In genomic region chr10:88465765-88466164, GRCh38 we compare ENCODE assay signal across 35 cellular contexts.
DNase-seq lines count a peak whose midpoint lies in the region; ATAC-seq and TF ChIP-seq lines count a peak whose summit lies in the region.
"Had no signal": no experiment of that assay in that cellular context is flagged by ENCODE, and none has a peak within 500 bp of the region (broad histone marks: within the 10 kb centered on the region; RNA-seq: fewer than 3 reads in every experiment).

No MANE protein-coding gene starts in this region.

- H3K36me3 Mint-ChIP-seq in activated CD4-positive, alpha-beta memory T cell treated with anti-CD3 and anti-CD28 coated beads, Interleukin-2, amount 10 ng/mL, durations not matched to agents 7 days and 5 days (ENCODE audit: low read depth), result no peaks in the 10 kb centered on the region
- H3K36me3 Mint-ChIP-seq: CD14-positive monocyte; CD4-positive, CD25-positive, alpha-beta regulatory T cell; CD8-positive, alpha-beta T cell had no signal

- no peaks in the 10 kb centered on the region for H3K4me1 Mint-ChIP-seq in activated CD4-positive, alpha-beta memory T cell treated with anti-CD3 and anti-CD28 coated beads, Interleukin-2, amount 10 ng/mL, durations not matched to agents 7 days and 5 days
- H3K4me1 Mint-ChIP-seq: B cell; CD4-positive, alpha-beta memory T cell; CD4-positive, CD25-positive, alpha-beta regulatory T cell; CD8-positive, alpha-beta memory T cell had no signal

- H3K4me3 ChIP-seq in psoas muscle, result no peak overlapping the region
- H3K4me3 ChIP-seq in uterus, result no peak overlapping the region
- no peak overlapping the region for H3K4me3 ChIP-seq in left lung
- H3K4me3 ChIP-seq: A549; BLaER1; BLaER1 treated with 17β-estradiol and CSF1 and Interleukin-3, amounts not matched to agents 10 nM and 100 nM had no signal

- H3K9me3 Mint-ChIP-seq in activated CD4-positive, alpha-beta memory T cell treated with anti-CD3 and anti-CD28 coated beads, Interleukin-2, amount 10 ng/mL, durations not matched to agents 7 days and 5 days, result no peaks in the 10 kb centered on the region
- H3K9me3 Mint-ChIP-seq: CD14-positive monocyte; CD4-positive, alpha-beta memory T cell; CD4-positive, alpha-beta T cell; CD4-positive, CD25-positive, alpha-beta regulatory T cell; CD8-positive, alpha-beta memory T cell; CD8-positive, alpha-beta T cell had no signal

- intact Hi-C loops in psoas muscle (cut with DNase I) (no loop called here), uterus (cut with DNase I; ENCODE audit: low total_unique reads) (no loop called here), left lung (cut with DNase I) (no loop called here)

- H3K4me3 Mint-ChIP-seq in activated CD4-positive, alpha-beta memory T cell treated with anti-CD3 and anti-CD28 coated beads, Interleukin-2, amount 10 ng/mL, durations not matched to agents 7 days and 5 days, result no peak overlapping the region
- H3K4me3 Mint-ChIP-seq: B cell; CD14-positive monocyte; CD4-positive, alpha-beta memory T cell; CD4-positive, alpha-beta T cell; CD8-positive, alpha-beta memory T cell; CD8-positive, alpha-beta T cell had no signal

- H3K4me1 ChIP-seq in psoas muscle (peaks cover 13% of the 10 kb centered on the region), uterus (peaks cover 0 to 6% of the 10 kb centered on the region in 2 donors), left lung (no peaks in the 10 kb centered on the region)
- H3K4me1 ChIP-seq: A549; BE2C; BLaER1; BLaER1 treated with 17β-estradiol and CSF1 and Interleukin-3, amounts not matched to agents 10 nM and 100 nM; Caco-2 had no signal

- no peaks in the 10 kb centered on the region for H3K27me3 ChIP-seq in psoas muscle (ENCODE audit: insufficient read depth in 3 of 3, low read length in 2 of 3)
- no peaks in the 10 kb centered on the region for H3K27me3 ChIP-seq in uterus
- no peaks in the 10 kb centered on the region for H3K27me3 ChIP-seq in left lung
- H3K27me3 ChIP-seq: BE2C; BLaER1; BLaER1 treated with 17β-estradiol and CSF1 and Interleukin-3, amounts not matched to agents 10 nM and 100 nM had no signal

- POLR2A ChIA-PET in activated CD4-positive, alpha-beta memory T cell treated with anti-CD3 and anti-CD28 coated beads, Interleukin-2, amount 10 ng/mL, durations not matched to agents 7 days and 5 days (lab: Charles Lee), result no interaction called here

- CTCF ChIA-PET in activated CD4-positive, alpha-beta memory T cell treated with anti-CD3 and anti-CD28 coated beads, Interleukin-2, amount 10 ng/mL, durations not matched to agents 7 days and 5 days (lab: Charles Lee), result no interaction called here

- H3K27ac ChIP-seq in psoas muscle (no peak overlapping the region), uterus (peak overlapping the region; percentile 50 to 51), left lung (no peak overlapping the region)
- H3K27ac ChIP-seq: 22Rv1; A549; BLaER1; BLaER1 treated with 17β-estradiol and CSF1 and Interleukin-3, amounts not matched to agents 10 nM and 100 nM; C4-2B had no signal

- no peak overlapping the region for H3K27ac Mint-ChIP-seq in activated CD4-positive, alpha-beta memory T cell treated with anti-CD3 and anti-CD28 coated beads, Interleukin-2, amount 10 ng/mL, durations not matched to agents 7 days and 5 days
- H3K27ac Mint-ChIP-seq: B cell; CD14-positive monocyte; CD4-positive, alpha-beta memory T cell; CD4-positive, alpha-beta T cell; CD4-positive, CD25-positive, alpha-beta regulatory T cell; CD8-positive, alpha-beta memory T cell; CD8-positive, alpha-beta T cell had no signal

- no peak for TF ChIP-seq POLR2A in uterus (IDR thresholded peaks at IDR 0.05)

- peak; percentile 37 to 95 (median 80) for ATAC-seq in psoas muscle
- no peak for ATAC-seq in left lung
- ATAC-seq: A549; CD8-positive, alpha-beta T cell had no signal

- H3K27me3 Mint-ChIP-seq in activated CD4-positive, alpha-beta memory T cell treated with anti-CD3 and anti-CD28 coated beads, Interleukin-2, amount 10 ng/mL, durations not matched to agents 7 days and 5 days, result peaks cover 2% of the 10 kb centered on the region
- H3K27me3 Mint-ChIP-seq: B cell; CD4-positive, alpha-beta memory T cell; CD4-positive, alpha-beta T cell; CD4-positive, CD25-positive, alpha-beta regulatory T cell; CD8-positive, alpha-beta memory T cell had no signal

- no peak for TF ChIP-seq CTCF in psoas muscle (IDR thresholded peaks at IDR 0.05)
- no peak for TF ChIP-seq CTCF in uterus (IDR thresholded peaks at IDR 0.05)
- no peak for TF ChIP-seq CTCF in left lung (IDR thresholded peaks at IDR 0.05)

- no peaks in the 10 kb centered on the region for H3K9me3 ChIP-seq in psoas muscle
- H3K9me3 ChIP-seq in uterus, result no peaks in the 10 kb centered on the region
- H3K9me3 ChIP-seq in left lung, result no peaks in the 10 kb centered on the region
- H3K9me3 ChIP-seq: A549; BE2C; BLaER1; BLaER1 treated with 17β-estradiol and CSF1 and Interleukin-3, amounts not matched to agents 10 nM and 100 nM had no signal

- H3K36me3 ChIP-seq in psoas muscle (ENCODE audit: insufficient read depth in 1 of 2, low read depth in 1 of 2) (no peaks in the 10 kb centered on the region), uterus (no peaks in the 10 kb centered on the region), left lung (no peaks in the 10 kb centered on the region)
- H3K36me3 ChIP-seq: BE2C; BLaER1; BLaER1 treated with 17β-estradiol and CSF1 and Interleukin-3, amounts not matched to agents 10 nM and 100 nM had no signal

- peak; percentile 17 for DNase-seq in NCI-H69 (lab: John Stamatoyannopoulos, UW)
- peak; percentile 48 for DNase-seq in myocyte (ENCODE audit: low read depth)
- DNase-seq in psoas muscle, result no peak
- DNase-seq in uterus, result no peak
- DNase-seq in foreskin melanocyte, result no peak
- DNase-seq in T-helper 2 cell, result no peak
- DNase-seq in activated CD4-positive, alpha-beta memory T cell treated with anti-CD3 and anti-CD28 coated beads, Interleukin-2, amount 10 ng/mL, durations not matched to agents 7 days and 5 days, result no peak
- no peak for DNase-seq in left lung
- DNase-seq: 8988T; ACHN; AML-193; BE2C; C1 segment of cervical spinal cord; Caco-2; Calu3; CD4-positive, alpha-beta T cell; CD4-positive, CD25-positive, alpha-beta regulatory T cell; CD8-positive, alpha-beta memory T cell; CD8-positive, alpha-beta T cell; COR-L47; DMS 273 treated with DMSO at 0.1 percent for 48 hours; DMS153; DMS53; DMS79; DMS79 treated with DMSO at 0.1 percent for 48 hours; DND-41; EL had no signal

Comparison
In these comparisons a context has a peak if more than half of its experiments do, and no peak if none do; other contexts are left out.
1. DNase-seq: peak in NCI-H69 (single experiment) and myocyte (single experiment); none in psoas muscle (0 of 2), uterus (0 of 2), foreskin melanocyte (single experiment), T-helper 2 cell (0 of 5), activated CD4-positive, alpha-beta memory T cell treated with anti-CD3 and anti-CD28 coated beads, Interleukin-2, amount 10 ng/mL, durations not matched to agents 7 days and 5 days (single experiment) and left lung (0 of 2).
2. H3K27ac ChIP-seq: peak in uterus (2 of 2); none in psoas muscle (single experiment) and left lung (0 of 2).